Comparison of ENCODE assay signal across 2 cellular contexts in the genomic region with DNA sequence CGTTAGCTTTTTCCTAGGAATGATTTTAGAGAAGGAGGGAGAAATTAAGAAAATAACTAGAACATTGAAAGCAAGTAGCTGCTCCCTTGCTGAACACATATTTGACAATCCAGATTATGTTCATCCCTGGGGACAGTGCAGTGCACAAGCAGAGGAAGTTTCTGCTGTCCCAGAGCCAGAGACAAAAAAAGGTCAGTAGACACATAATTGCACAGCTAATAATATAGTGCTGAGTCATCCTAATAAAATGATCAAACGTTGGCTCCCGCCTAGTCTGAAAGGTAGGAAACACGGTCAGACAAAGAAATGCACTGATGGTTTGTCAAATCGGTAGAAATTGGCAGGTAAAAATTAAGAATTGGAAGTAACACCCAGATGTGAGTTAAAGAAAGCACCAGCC.
TF ChIP-seq lines count a peak whose summit lies in the region.

No MANE protein-coding gene starts in this region.

TF ChIP-seq in A549, 52 proteins besides CTCF, POLR2A, EP300 and RAD21 (continued from another document):
- no peak for TF ChIP-seq CHD2 (IDR thresholded peaks at IDR 0.05; ENCODE audit: low read length, partially characterized antibody)
- TF ChIP-seq, protein P1, sequence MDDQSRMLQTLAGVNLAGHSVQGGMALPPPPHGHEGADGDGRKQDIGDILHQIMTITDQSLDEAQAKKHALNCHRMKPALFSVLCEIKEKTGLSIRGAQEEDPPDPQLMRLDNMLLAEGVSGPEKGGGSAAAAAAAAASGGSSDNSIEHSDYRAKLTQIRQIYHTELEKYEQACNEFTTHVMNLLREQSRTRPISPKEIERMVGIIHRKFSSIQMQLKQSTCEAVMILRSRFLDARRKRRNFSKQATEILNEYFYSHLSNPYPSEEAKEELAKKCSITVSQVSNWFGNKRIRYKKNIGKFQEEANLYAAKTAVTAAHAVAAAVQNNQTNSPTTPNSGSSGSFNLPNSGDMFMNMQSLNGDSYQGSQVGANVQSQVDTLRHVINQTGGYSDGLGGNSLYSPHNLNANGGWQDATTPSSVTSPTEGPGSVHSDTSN (IDR thresholded peaks at IDR 0.05): no peak
- peak; percentile 98 for TF ChIP-seq NFE2L2 (conservative IDR thresholded peaks at IDR 0.05; ENCODE audit: low read length)
- peak; percentile 59 for TF ChIP-seq JUNB (IDR thresholded peaks at IDR 0.05)
- TF ChIP-seq JUN (IDR thresholded peaks at IDR 0.05): 0 out of 5 replicates have a peak, but pooled peaks of 1 of the 2 experiments have one; percentile 40
- TF ChIP-seq MAFK (IDR thresholded peaks at IDR 0.05; ENCODE audit: partially characterized antibody): peak; percentile 99
TF ChIP-seq in A549: peak in this region for 4.

TF ChIP-seq in IMR-90, 13 proteins besides CTCF, POLR2A, EP300 and RAD21:
- TF ChIP-seq NFE2L2 (IDR thresholded peaks at IDR 0.05; ENCODE audit: low read depth, low read length) (peak; percentile 88), MAZ (IDR thresholded peaks at IDR 0.05; ENCODE audit: borderline replicate concordance, low read depth, low read length) (no peak), MAFK (IDR thresholded peaks at IDR 0.05; ENCODE audit: low read depth, low read length) (peak; percentile 74)
